Comparison of ENCODE assay signal across 13 cellular contexts in genomic region chr7:77409005-77409738, GRCh38. TPM values are rescaled to one million over a fixed set of nuclear protein-coding genes. Genes with fewer than 3 reads are reported as not detected.
A peak's percentile ranks its signal among the peaks of the same experiment; 100 is the strongest.
DNase-seq lines count a peak whose midpoint lies in the region; ATAC-seq and TF ChIP-seq lines count a peak whose summit lies in the region.
"Had no signal": no experiment of that assay in that cellular context is flagged by ENCODE, and none has a peak within 500 bp of the region (broad histone marks: within the 10 kb centered on the region; RNA-seq: fewer than 3 reads in every experiment).

No MANE protein-coding gene starts in this region.

- H3K27me3 ChIP-seq in HAP-1 (ENCODE audit: low read depth) (no peaks in the 10 kb centered on the region), adipocyte (replicated peaks; ENCODE audit: control insufficient read depth, insufficient read depth, low read length) (no peaks in the 10 kb centered on the region), spleen (replicated peaks in 1 of 7) (no peaks in the 10 kb centered on the region)

- peak overlapping the region; percentile 71 to 98 (median 84) for H3K27ac Mint-ChIP-seq in immature natural killer cell
- H3K27ac Mint-ChIP-seq: neural progenitor cell had no signal

- no peaks in the 10 kb centered on the region for H3K9me3 ChIP-seq in HAP-1
- no peaks in the 10 kb centered on the region for H3K9me3 ChIP-seq in adipocyte (ENCODE audit: control insufficient read depth, low read length)
- no peaks in the 10 kb centered on the region for H3K9me3 ChIP-seq in spleen

- 68 to 78% (median 75%) methylated on average over 7 of the region's 7 CpGs for WGBS in spleen, 5 donors

- no peak overlapping the region for H3K4me3 ChIP-seq in HAP-1
- no peak overlapping the region for H3K4me3 ChIP-seq in adipocyte (ENCODE audit: low read length)
- H3K4me3 ChIP-seq in spleen = no peak overlapping the region
- H3K4me3 ChIP-seq: neural progenitor cell had no signal

- H3K36me3 Mint-ChIP-seq in immature natural killer cell = peaks cover 3 to 17% (median 5%) of the 10 kb centered on the region in 3 donors
- H3K36me3 Mint-ChIP-seq: neural progenitor cell had no signal

- peak overlapping the region; percentile 15 to 92 (median 62) for H3K4me3 Mint-ChIP-seq in immature natural killer cell
- H3K4me3 Mint-ChIP-seq: neural progenitor cell had no signal

- no peaks in the 10 kb centered on the region for H3K27me3 Mint-ChIP-seq in immature natural killer cell (ENCODE audit: low read depth in 3 of 3)

- intact Hi-C loops in spleen (cut with DNase I; ENCODE audit: low total_unique reads) = no loop called here

- DNase-seq in HAP-1 (ENCODE audit: low spot score in 2 of 2) (peak; percentile 46 to 67), adipocyte (ENCODE audit: low read depth) (peak; percentile 50), immature natural killer cell (no peak), spleen (no peak), DMS 273 treated with DMSO at 0.1 percent for 48 hours (lab: John Stamatoyannopoulos, UW) (no peak), activated gamma-delta T cell treated with Interleukin-2 at 50 U/mL for 16 hours (no peak)
- DNase-seq in stimulated activated CD4-positive, alpha-beta T cell treated with anti-CD3 and anti-CD28 coated beads, Interleukin-12 subunit alpha, Interleukin-12 subunit beta, amount 100 ng/mL, for 4 hours = no peak
- DNase-seq: activated CD4-positive, CD25-positive, alpha-beta regulatory T cell; activated T-cell treated with anti-CD3 and anti-CD28 coated beads, Interleukin-2, amount 50 U/mL, for 1 hour; H7; stimulated activated naive CD8-positive, alpha-beta T cell treated with anti-CD3 and anti-CD28 coated beads, Interleukin-15, Interleukin-2, amounts not matched to agents 100 U/mL and 50 U/mL, for 24 hours had no signal

- no peak for TF ChIP-seq CTCF in spleen (IDR thresholded peaks at IDR 0.05 in 8 of 11, conservative IDR thresholded peaks at IDR 0.05 in 3 of 11)

- peaks cover 77 to 94% of the 10 kb centered on the region in 2 donors for H3K4me1 Mint-ChIP-seq in immature natural killer cell

- ATAC-seq in GM19455 (IDR thresholded peaks at IDR 0.05; ENCODE audit: unreplicated experiment) = no peak
- ATAC-seq: stimulated activated naive CD8-positive, alpha-beta T cell treated with anti-CD3 and anti-CD28 coated beads, Interleukin-15, Interleukin-2, amounts not matched to agents 100 U/mL and 50 U/mL, for 24 hours had no signal

- H3K36me3 ChIP-seq in HAP-1 (replicated peaks) (no peaks in the 10 kb centered on the region), adipocyte (ENCODE audit: control insufficient read depth, insufficient read depth, low read length, severe bottlenecking) (no peaks in the 10 kb centered on the region), spleen (peaks cover 0 to 13% (median 0%) of the 10 kb centered on the region in 6 donors)
- H3K36me3 ChIP-seq: neural progenitor cell had no signal

- TF ChIP-seq POLR2A in spleen (IDR thresholded peaks at IDR 0.05) = no peak

- H3K4me1 ChIP-seq in HAP-1 = peaks cover 25% of the 10 kb centered on the region
- peaks cover 37% of the 10 kb centered on the region for H3K4me1 ChIP-seq in adipocyte (ENCODE audit: control insufficient read depth, insufficient read depth, low read length)
- H3K4me1 ChIP-seq in spleen = peaks cover 9 to 80% (median 46%) of the 10 kb centered on the region in 6 donors
- H3K4me1 ChIP-seq: neural progenitor cell had no signal

- in situ Hi-C loops in HAP-1 (cut with MboI; ENCODE audit: low sequenced_read_pairs) = no loop called here

- H3K9ac ChIP-seq in adipocyte (ENCODE audit: low read length) = no peak overlapping the region
- H3K9ac ChIP-seq: neural progenitor cell had no signal

- peak overlapping the region in 6 of 8 donors; percentile 14 to 98 (median 78) for H3K27ac ChIP-seq in spleen
- H3K27ac ChIP-seq: neural progenitor cell had no signal

- H3K9me3 Mint-ChIP-seq in immature natural killer cell = no peaks in the 10 kb centered on the region
- H3K9me3 Mint-ChIP-seq: neural progenitor cell had no signal

RNA-seq across cellular contexts. Expression of gene GSAP, which starts 7.0 kb away (rescaled TPM):
- 10 to 100 TPM; 24.6 to 85.4 (median 55.5) TPM for polyA plus RNA-seq in immature natural killer cell
- 10 to 100 TPM; 54.5 to 96.5 (median 86.2) TPM for total RNA-seq in spleen
- 10 to 100 TPM; 35.9 to 63.6 (median 49.6) TPM for polyA plus RNA-seq in spleen

Comparison
In these comparisons a context has a peak if more than half of its experiments do, and no peak if none do; other contexts are left out.
1. DNase-seq: peak in HAP-1 (2 of 2) and adipocyte (single experiment); none in immature natural killer cell (0 of 3), spleen (single experiment), stimulated activated CD4-positive, alpha-beta T cell treated with anti-CD3 and anti-CD28 coated beads, Interleukin-12 subunit alpha, Interleukin-12 subunit beta, amount 100 ng/mL, for 4 hours (single experiment), DMS 273 treated with DMSO at 0.1 percent for 48 hours (single experiment) and activated gamma-delta T cell treated with Interleukin-2 at 50 U/mL for 16 hours (single experiment).